ENCODE assay signal across 20 cellular contexts in the genomic region with DNA sequence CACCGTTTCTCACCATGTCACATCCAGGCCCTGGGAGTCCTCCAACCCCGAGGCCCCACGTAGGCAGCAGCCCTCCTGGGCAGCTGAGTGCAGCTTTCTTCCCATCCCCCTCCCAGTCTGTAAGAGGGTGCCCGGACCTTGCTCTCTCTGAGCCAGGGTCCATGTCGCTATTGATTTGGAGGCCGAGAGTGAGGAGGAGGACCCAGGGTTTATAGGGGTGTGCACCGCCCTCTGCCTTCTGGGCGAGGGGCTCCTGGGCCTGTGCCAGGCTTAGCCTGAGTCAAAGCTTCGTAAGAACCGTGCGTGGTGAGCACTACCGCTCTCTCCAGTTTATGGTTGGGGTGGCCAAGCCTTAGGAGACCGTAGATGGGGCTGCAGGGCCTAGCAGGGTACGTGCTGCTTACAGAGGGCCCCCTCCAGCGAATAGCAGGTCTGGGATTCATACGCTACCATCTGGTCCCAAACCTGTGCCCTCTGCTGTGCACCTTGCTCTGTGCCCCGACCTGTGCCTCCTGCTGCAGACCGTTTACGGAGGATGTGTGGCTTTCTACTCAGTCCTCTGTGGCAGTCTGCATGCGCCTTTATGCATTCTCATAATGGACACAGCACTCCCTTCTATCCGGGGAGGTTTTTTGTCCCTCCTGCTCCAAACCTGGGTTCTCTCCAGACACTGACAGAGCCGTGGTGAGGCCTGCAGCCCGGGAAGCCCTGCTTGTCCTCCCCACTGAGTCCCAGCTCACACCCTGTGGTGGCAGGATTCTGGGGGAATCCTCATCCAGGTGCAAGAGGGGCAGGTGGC. TPM values are rescaled to one million over a fixed set of nuclear protein-coding genes. Genes with fewer than 3 reads are reported as not detected.
DNase-seq lines count a peak whose midpoint lies in the region; ATAC-seq, FAIRE-seq and TF ChIP-seq lines count a peak whose summit lies in the region.
"Had no signal": no experiment of that assay in that cellular context is flagged by ENCODE, and none has a peak within 500 bp of the region (broad histone marks: within the 10 kb centered on the region; RNA-seq: fewer than 3 reads in every experiment).

No MANE protein-coding gene starts in this region.

- peak overlapping the region; percentile 48 for H3K4me2 ChIP-seq in BLaER1
- no peak overlapping the region for H3K4me2 ChIP-seq in H1 (ENCODE audit: insufficient read depth in 1 of 2, low read depth in 2 of 2, low read length in 2 of 2)
- H3K4me2 ChIP-seq: SK-N-SH had no signal

- H3K56ac ChIP-seq in H1 (replicated peaks; ENCODE audit: insufficient read length, low read depth, low read length) = no peak overlapping the region

- peak overlapping the region; percentile 15 for H3K4ac ChIP-seq in H1 (replicated peaks; ENCODE audit: insufficient read length, low read depth, low read length)

- no peaks in the 10 kb centered on the region for H3K79me1 ChIP-seq in H1 (ENCODE audit: low read depth, low read length)

- no peaks in the 10 kb centered on the region for H3K27me3 Mint-ChIP-seq in naive thymus-derived CD4-positive, alpha-beta T cell
- H3K27me3 Mint-ChIP-seq: CD8-positive, alpha-beta memory T cell had no signal

- H2AK5ac ChIP-seq in H1 (ENCODE audit: low read depth, low read length) = no peak overlapping the region

- no peaks in the 10 kb centered on the region for H3K79me2 ChIP-seq in H1 (ENCODE audit: control insufficient read depth in 1 of 2, insufficient read depth in 2 of 2, low read length in 2 of 2)

- 0 out of 3 replicates have a peak, but pooled peaks of 1 of the 2 experiments have one; percentile 7 for TF ChIP-seq POLR2A in H1 (IDR thresholded peaks at IDR 0.05; ENCODE audit: control extremely low read depth in 1 of 2, low read depth in 2 of 2, low read length in 2 of 2)

- H3K9ac ChIP-seq in BLaER1 (no peak overlapping the region), H1 (replicated peaks in 1 of 4; ENCODE audit: extremely low read depth in 1 of 4, low read depth in 3 of 4, low read length in 3 of 4) (no peak overlapping the region)
- H3K9ac ChIP-seq: SK-N-SH had no signal

- H3K27me3 ChIP-seq in BLaER1 = no peaks in the 10 kb centered on the region
- no peaks in the 10 kb centered on the region for H3K27me3 ChIP-seq in H7 (ENCODE audit: control insufficient read depth, insufficient read depth, low read length)
- no peaks in the 10 kb centered on the region for H3K27me3 ChIP-seq in H1 (replicated peaks in 1 of 4; ENCODE audit: control insufficient read depth in 3 of 4, extremely low read depth in 1 of 4, insufficient read depth in 3 of 4, low read length in 3 of 4)
- no peaks in the 10 kb centered on the region for H3K27me3 ChIP-seq in naive thymus-derived CD4-positive, alpha-beta T cell (ENCODE audit: control insufficient read depth in 2 of 2, insufficient read depth in 2 of 2, low read length in 2 of 2)

- H4K8ac ChIP-seq in H1 (ENCODE audit: extremely low read depth, insufficient read depth, low read length) = peak overlapping the region; percentile 72; the same call in 1 of the 2 replicates

- POLR2A ChIA-PET in H1 (lab: Charles Lee; ENCODE audit: partially characterized antibody) = interaction anchor here (0.6 to 1.3 kb wide), 3 partner anchors 11 to 124 kb away, joined by 3 to 4 read pairs (median 4); no protein-coding TSS in a partner anchor
- POLR2A ChIA-PET in naive thymus-derived CD4-positive, alpha-beta T cell (lab: Charles Lee) = no interaction called here

- no peak overlapping the region for H2BK120ac ChIP-seq in H1 (replicated peaks; ENCODE audit: low read depth, low read length)

- H3K4me1 ChIP-seq in BLaER1 = peaks cover 35% of the 10 kb centered on the region
- peaks cover 0 to 33% (median 20%) of the 10 kb centered on the region in 4 experiments; a peak in 6 of 7 replicates for H3K4me1 ChIP-seq in H1 (replicated peaks in 1 of 4; ENCODE audit: control insufficient read depth in 3 of 4, insufficient read depth in 4 of 4, low read length in 3 of 4)
- H3K4me1 ChIP-seq in naive thymus-derived CD4-positive, alpha-beta T cell (ENCODE audit: control insufficient read depth in 2 of 2, insufficient read depth in 2 of 2, low read length in 2 of 2) = no peaks in the 10 kb centered on the region
- H3K4me1 ChIP-seq: HAP-1 had no signal

- H4K20me1 ChIP-seq in BLaER1 = no peaks in the 10 kb centered on the region; the same call in 1 of the 2 replicates
- H4K20me1 ChIP-seq in H1 (replicated peaks in 1 of 2; ENCODE audit: control insufficient read depth in 1 of 2, insufficient read depth in 2 of 2, low read length in 2 of 2) = no peaks in the 10 kb centered on the region

- WGBS in H1 (ENCODE audit: extremely low coverage in 1 of 2, insufficient coverage in 1 of 2, insufficient read length in 1 of 2, insufficient replicate concordance in 2 of 2, low coverage in 1 of 2, low lambda C conversion rate in 2 of 2, missing lambda C conversion rate in 1 of 2), 2 experiments = 81% methylated on average over 21 of the region's 23 CpGs; no CpG with 5 or more reads in 1 of the 2 experiments

- DNase-seq in H7 (peak; percentile 44), H1 (ENCODE audit: low read depth in 1 of 2, low spot score in 2 of 2) (no peak), D341Med (ENCODE audit: low spot score) (no peak), NCI-H2029 (lab: John Stamatoyannopoulos, UW) (no peak)
- DNase-seq in naive thymus-derived CD4-positive, alpha-beta T cell = no peak
- DNase-seq: CD8-positive, alpha-beta memory T cell; DMS79; IMR-90; NCI-H1417 treated with DMSO at 0.1 percent for 48 hours; NCI-H187 treated with DMSO at 0.1 percent for 48 hours; NCI-H748 treated with DMSO at 0.1 percent for 48 hours; OCI-M1; RPMI8226; SHP77 treated with DMSO at 0.1 percent for 48 hours; SK-N-SH had no signal

- H3K14ac ChIP-seq in H1 (ENCODE audit: insufficient read length) = no peak overlapping the region

- H3K36me3 ChIP-seq in BLaER1 (peaks cover 22% of the 10 kb centered on the region), H7 (replicated peaks; ENCODE audit: control insufficient read depth, insufficient read depth, low read length) (no peaks in the 10 kb centered on the region; the same call in 1 of the 2 replicates), H1 (ENCODE audit: control insufficient read depth in 2 of 4, insufficient read depth in 4 of 4, low read length in 3 of 4) (peaks cover 0 to 7% (median 2%) of the 10 kb centered on the region in 4 experiments; a peak in 2 of 8 replicates)
- H3K36me3 ChIP-seq in naive thymus-derived CD4-positive, alpha-beta T cell (ENCODE audit: control insufficient read depth in 2 of 3, insufficient read depth in 3 of 3, low read length in 3 of 3) = peaks cover 0 to 17% (median 0%) of the 10 kb centered on the region in 3 experiments

- no peak for TF ChIP-seq RAD21 in H1 (IDR thresholded peaks at IDR 0.05 in 1 of 2, conservative IDR thresholded peaks at IDR 0.05 in 1 of 2; ENCODE audit: low read depth in 2 of 2, low read length in 2 of 2)

- H3K18ac ChIP-seq in H1 (ENCODE audit: extremely low read depth, low read length) = no peak overlapping the region; the same call in none of the 2 replicates

- no peak overlapping the region for H3K4me3 ChIP-seq in BLaER1
- no peak overlapping the region for H3K4me3 ChIP-seq in H7 (ENCODE audit: insufficient read depth, low read depth, low read length)
- H3K4me3 ChIP-seq in H1 (ENCODE audit: extremely low read depth in 1 of 4, insufficient read depth in 2 of 4, low read depth in 3 of 4, low read length in 4 of 4) = no peak overlapping the region
- no peak overlapping the region for H3K4me3 ChIP-seq in naive thymus-derived CD4-positive, alpha-beta T cell (ENCODE audit: low read length)
- H3K4me3 ChIP-seq: HAP-1 had no signal

- intact Hi-C loops in naive thymus-derived CD4-positive, alpha-beta T cell (cut with micrococcal nuclease) = no loop called here

- H3K36me3 Mint-ChIP-seq in naive thymus-derived CD4-positive, alpha-beta T cell = peaks cover 0 to 6% (median 4%) of the 10 kb centered on the region in 5 donors

- H3K23me2 ChIP-seq in H1 (ENCODE audit: low read depth, low read length) = no peaks in the 10 kb centered on the region

- no peak for TF ChIP-seq EP300 in H1 (IDR thresholded peaks at IDR 0.05; ENCODE audit: borderline replicate concordance in 1 of 2, low read depth in 2 of 2, low read length in 2 of 2)

- peak overlapping the region in 2 of 9 donors; percentile 52 to 65 for H3K27ac Mint-ChIP-seq in naive thymus-derived CD4-positive, alpha-beta T cell

- H4K91ac ChIP-seq in H1 (replicated peaks; ENCODE audit: insufficient read length, low read length) = no peak overlapping the region

- no peak overlapping the region for H2BK20ac ChIP-seq in H1 (ENCODE audit: low read length)

- peaks cover 0 to 7% (median 1%) of the 10 kb centered on the region in 7 donors for H3K4me1 Mint-ChIP-seq in naive thymus-derived CD4-positive, alpha-beta T cell
- H3K4me1 Mint-ChIP-seq: CD8-positive, alpha-beta memory T cell had no signal

- H2BK15ac ChIP-seq in H1 (ENCODE audit: low read length) = no peak overlapping the region

- 0 out of 2 replicates have a peak overlapping the region, but pooled peaks have one; percentile 22 for H2BK12ac ChIP-seq in H1 (ENCODE audit: low read depth, low read length)

- H3K9me3 Mint-ChIP-seq in naive thymus-derived CD4-positive, alpha-beta T cell = peaks cover 0 to 2% (median 0%) of the 10 kb centered on the region in 11 donors
- H3K9me3 Mint-ChIP-seq: CD8-positive, alpha-beta memory T cell had no signal

- no peaks in the 10 kb centered on the region for H3K9me3 ChIP-seq in BLaER1
- no peaks in the 10 kb centered on the region for H3K9me3 ChIP-seq in H1 (ENCODE audit: insufficient read depth in 2 of 2, low read depth in 1 of 2, low read length in 1 of 2)
- no peaks in the 10 kb centered on the region for H3K9me3 ChIP-seq in naive thymus-derived CD4-positive, alpha-beta T cell (ENCODE audit: control insufficient read depth in 2 of 3, low read length in 3 of 3)
- H3K9me3 ChIP-seq: HAP-1, SK-N-SH had no signal

- no peak overlapping the region for H2AFZ ChIP-seq in H1 (ENCODE audit: low read length)

- H3K27ac ChIP-seq in BLaER1 (no peak overlapping the region), H1 (ENCODE audit: low read depth, low read length) (no peak overlapping the region)
- H3K27ac ChIP-seq in naive thymus-derived CD4-positive, alpha-beta T cell (ENCODE audit: low read depth, low read length) = no peak overlapping the region
- H3K27ac ChIP-seq: HL-60 had no signal

- ATAC-seq in naive thymus-derived CD4-positive, alpha-beta T cell = peak; percentile 28
- ATAC-seq in HG03469 (IDR thresholded peaks at IDR 0.05; ENCODE audit: unreplicated experiment) = no peak

- TF ChIP-seq CTCF in H1 (IDR thresholded peaks at IDR 0.05; ENCODE audit: control extremely low read depth in 1 of 3, insufficient read depth in 1 of 3, low read depth in 1 of 3, low read length in 3 of 3) = no peak

- H3K4me3 Mint-ChIP-seq in naive thymus-derived CD4-positive, alpha-beta T cell = no peak overlapping the region
- H3K4me3 Mint-ChIP-seq: CD8-positive, alpha-beta memory T cell had no signal

- H4K5ac ChIP-seq in H1 (ENCODE audit: insufficient read length, low read depth, low read length) = no peak overlapping the region

- H2BK5ac ChIP-seq in H1 (ENCODE audit: low read depth, low read length) = no peak overlapping the region

- no peak overlapping the region for H3K23ac ChIP-seq in H1 (ENCODE audit: insufficient read length)

- FAIRE-seq in H1 (lab: Jason Lieb, UNC) = no peak
- FAIRE-seq: D721Med had no signal

- CTCF ChIA-PET in H1 (lab: Charles Lee; ENCODE audit: partially characterized antibody) = interaction anchor here (1.6 to 2.2 kb wide), 3 partner anchors 10 to 32 kb away, joined by 3 to 14 read pairs (median 5); no protein-coding TSS in a partner anchor
- CTCF ChIA-PET in naive thymus-derived CD4-positive, alpha-beta T cell (lab: Charles Lee) = no interaction called here

RNA-seq across cellular contexts. Expression of a gene that starts 54.7 kb away (rescaled TPM):
- total RNA-seq in H7 (2014; rRNA removed; shearing (Covaris generic)) = 63.7 and 71.8 TPM in 2 replicates
- 56.7 and 60.0 TPM in 2 replicates for total RNA-seq in H1 (2021; fragmentation: NEBNext Ultra II Directional; extraction: Animal tissue kit (Norgen Biotek cat#: 25700))
- 46.7 and 69.3 TPM in 2 replicates for polyA plus RNA-seq in H1 (2011; rRNA removed)
- 69.5 TPM for polyA plus RNA-seq in H1 (2011; cell fraction: cytosol; rRNA removed)
- 180 TPM for polyA plus RNA-seq in H1 (2011; cell fraction: nucleus; rRNA removed)
- 38.8 to 53.2 TPM (median 48.6 TPM) in 4 replicates for polyA plus RNA-seq in H1 (2012, experiment 1 of 2)
- 42.4 TPM for polyA plus RNA-seq in H1 (2012, experiment 2 of 2)
- 34.5 TPM for polyA plus RNA-seq in H1 (2013, experiment 1 of 2)
- 33.4 TPM for polyA plus RNA-seq in H1 (2013, experiment 2 of 2)
- 49.7 and 65.7 TPM in 2 replicates for polyA minus RNA-seq in H1 (2011; rRNA and poly(A)+ RNA removed)
- polyA minus RNA-seq in H1 (2011; cell fraction: cytosol; rRNA and poly(A)+ RNA removed) = 37.5 TPM
- 62.2 TPM for polyA minus RNA-seq in H1 (2011; cell fraction: nucleus; rRNA and poly(A)+ RNA removed)
- 10 to 100 TPM; 66.6 to 84.3 (median 82.0) TPM for total RNA-seq in naive thymus-derived CD4-positive, alpha-beta T cell
- 10 to 100 TPM; 36.1 to 52.3 TPM for polyA plus RNA-seq in naive thymus-derived CD4-positive, alpha-beta T cell
